ENCODE assay signal across 8 cellular contexts in the genomic region with DNA sequence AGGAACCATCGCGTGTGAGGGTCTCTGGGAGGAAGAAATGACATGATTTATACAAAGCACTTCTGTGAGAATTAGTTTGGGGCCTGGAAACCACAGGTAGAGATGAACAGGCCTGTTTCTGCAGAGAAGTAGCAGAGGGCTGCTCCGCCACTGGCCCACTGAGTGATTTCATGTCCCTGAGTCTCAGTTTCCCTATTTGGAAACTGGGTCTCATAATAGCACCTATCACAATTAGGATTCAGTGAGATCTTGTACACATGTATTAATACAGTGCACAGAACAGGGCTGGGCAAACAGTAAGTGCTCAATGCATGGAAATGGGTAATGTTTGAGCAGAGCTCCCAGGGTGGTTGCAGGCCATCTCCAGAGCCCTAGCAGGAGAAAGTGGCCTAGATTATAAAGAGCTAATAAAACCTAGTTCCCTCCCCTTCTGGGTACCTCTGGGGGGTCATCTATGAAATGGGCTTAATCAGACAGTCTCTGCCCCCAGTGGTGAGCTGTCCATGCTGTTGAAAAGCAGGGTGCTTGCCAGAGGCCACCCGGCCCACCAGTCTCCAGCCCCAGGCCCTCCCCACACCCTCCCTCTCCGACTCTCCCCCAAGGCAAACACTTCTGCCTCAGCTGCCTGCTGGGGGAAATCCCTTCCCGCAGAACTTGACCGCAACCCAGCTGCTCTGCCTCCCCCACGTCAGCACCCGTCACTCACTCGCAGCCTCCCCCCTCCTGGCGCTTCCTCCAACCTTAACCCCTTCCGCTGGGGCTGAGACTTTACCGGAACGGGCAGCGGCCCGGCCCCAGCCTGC. TPM values are rescaled to one million over a fixed set of nuclear protein-coding genes. Genes with fewer than 3 reads are reported as not detected.
A peak's percentile ranks its signal among the peaks of the same experiment; 100 is the strongest.
DNase-seq lines count a peak whose midpoint lies in the region; ATAC-seq, FAIRE-seq and TF ChIP-seq lines count a peak whose summit lies in the region.

No MANE protein-coding gene starts in this region.

- POLR2A ChIA-PET in CD4-positive, alpha-beta T cell (lab: Charles Lee) = interaction anchor here (0.7 to 2.0 kb wide), 6 partner anchors 10 to 249 kb away, joined by 3 to 17 read pairs (median 4); no protein-coding TSS in a partner anchor

- H3K27me3 Mint-ChIP-seq in CD4-positive, alpha-beta T cell = no peaks in the 10 kb centered on the region
- H3K27me3 Mint-ChIP-seq in activated T-helper 17 cell treated with anti-CD3 and anti-CD28 coated beads, Interleukin-2, amount 50 U/mL, for 72 hours = no peaks in the 10 kb centered on the region

- DNase-seq in CD4-positive, alpha-beta T cell = peak; percentile 85 to 95 (median 91)
- DNase-seq in RCC 7860 (ENCODE audit: low spot score) (peak; percentile 87), foreskin melanocyte (peak; percentile 76), non-pigmented ciliary epithelial cell (ENCODE audit: low read depth) (peak; percentile 89), substantia nigra (lab: John Stamatoyannopoulos, UW) (peak in 31 of 49 donors; percentile 12 to 80 (median 41))

- H3K9me3 Mint-ChIP-seq in CD4-positive, alpha-beta T cell = no peaks in the 10 kb centered on the region
- H3K9me3 Mint-ChIP-seq in activated T-helper 17 cell treated with anti-CD3 and anti-CD28 coated beads, Interleukin-2, amount 50 U/mL, for 72 hours = no peaks in the 10 kb centered on the region

- no peaks in the 10 kb centered on the region for H3K9me3 ChIP-seq in CD4-positive, alpha-beta T cell (ENCODE audit: control insufficient read depth, low read length)

- intact Hi-C loops in CD4-positive, alpha-beta T cell (cut with DNase I, micrococcal nuclease) = loop anchor here in 1 of 2 experiments (1.0 kb wide), 1 partner anchor 17 kb away; no protein-coding TSS in a partner anchor

- no peak for TF ChIP-seq CTCF in CD4-positive, alpha-beta T cell (IDR thresholded peaks at IDR 0.05)

- H3K4me1 Mint-ChIP-seq in CD4-positive, alpha-beta T cell (ENCODE audit: low read depth) = peaks cover 76% of the 10 kb centered on the region
- H3K4me1 Mint-ChIP-seq in activated T-helper 17 cell treated with anti-CD3 and anti-CD28 coated beads, Interleukin-2, amount 50 U/mL, for 72 hours = peaks cover 19% of the 10 kb centered on the region

- H3K27ac ChIP-seq in CD4-positive, alpha-beta T cell (ENCODE audit: low read depth, low read length) = peak overlapping the region; percentile 87
- no peak overlapping the region for H3K27ac ChIP-seq in substantia nigra (ENCODE audit: low read depth, low read length, poor library complexity, severe bottlenecking)

- H3K27ac Mint-ChIP-seq in CD4-positive, alpha-beta T cell = peak overlapping the region; percentile 99
- H3K27ac Mint-ChIP-seq in activated T-helper 17 cell treated with anti-CD3 and anti-CD28 coated beads, Interleukin-2, amount 50 U/mL, for 72 hours = peak overlapping the region; percentile 94

- peak; percentile 78 for ATAC-seq in CD4-positive, alpha-beta T cell (ENCODE audit: poor library complexity)
- ATAC-seq in GM19397 (IDR thresholded peaks at IDR 0.05; ENCODE audit: unreplicated experiment) (peak; percentile 72), HG03521 (IDR thresholded peaks at IDR 0.05; ENCODE audit: unreplicated experiment) (peak; percentile 70)
- ATAC-seq in activated T-helper 17 cell treated with anti-CD3 and anti-CD28 coated beads, Interleukin-2, amount 50 U/mL, for 72 hours (replicated peaks) = peak; percentile 78

- peak overlapping the region; percentile 98 for H3K4me3 Mint-ChIP-seq in CD4-positive, alpha-beta T cell
- H3K4me3 Mint-ChIP-seq in activated T-helper 17 cell treated with anti-CD3 and anti-CD28 coated beads, Interleukin-2, amount 50 U/mL, for 72 hours = peak overlapping the region; percentile 99

- H3K27me3 ChIP-seq in CD4-positive, alpha-beta T cell (ENCODE audit: control insufficient read depth, insufficient read depth, low read length) = no peaks in the 10 kb centered on the region

- CTCF ChIA-PET in CD4-positive, alpha-beta T cell (lab: Charles Lee) = interaction anchor here (0.7 to 2.7 kb wide), 6 partner anchors 12 to 91 kb away, joined by 3 to 31 read pairs (median 4); no protein-coding TSS in a partner anchor

- peak; percentile 66 for FAIRE-seq in RCC 7860 (lab: Jason Lieb, UNC)

- peaks cover 62% of the 10 kb centered on the region for H3K36me3 Mint-ChIP-seq in CD4-positive, alpha-beta T cell (ENCODE audit: low read depth)
- H3K36me3 Mint-ChIP-seq in activated T-helper 17 cell treated with anti-CD3 and anti-CD28 coated beads, Interleukin-2, amount 50 U/mL, for 72 hours (ENCODE audit: low read depth) = peaks cover 94% of the 10 kb centered on the region

RNA-seq across cellular contexts. Expression of gene BCL3, which starts 4.5 kb away (rescaled TPM):
- total RNA-seq in CD4-positive, alpha-beta T cell = 10 to 100 TPM; 90.9 to 97.1 TPM
- total RNA-seq in activated T-helper 17 cell treated with anti-CD3 and anti-CD28 coated beads, Interleukin-2, amount 50 U/mL, for 72 hours = 10 to 100 TPM; 79.0 to 86.3 TPM

RNA-seq across cellular contexts. Expression of gene CBLC, which starts 24.7 kb away (rescaled TPM):
- not detected for total RNA-seq in CD4-positive, alpha-beta T cell
- total RNA-seq in activated T-helper 17 cell treated with anti-CD3 and anti-CD28 coated beads, Interleukin-2, amount 50 U/mL, for 72 hours = not detected

RNA-seq across cellular contexts. Expression of gene CEACAM16, which starts 54.1 kb away (rescaled TPM):
- not detected for total RNA-seq in CD4-positive, alpha-beta T cell
- not detected for total RNA-seq in activated T-helper 17 cell treated with anti-CD3 and anti-CD28 coated beads, Interleukin-2, amount 50 U/mL, for 72 hours

RNA-seq across cellular contexts. Expression of gene BCAM, which starts 55.9 kb away (rescaled TPM):
- total RNA-seq in CD4-positive, alpha-beta T cell = not detected
- total RNA-seq in activated T-helper 17 cell treated with anti-CD3 and anti-CD28 coated beads, Interleukin-2, amount 50 U/mL, for 72 hours = not detected

Comparison
In these comparisons a context has a peak if more than half of its experiments do, and no peak if none do; other contexts are left out.
1. DNase-seq: peak in every context shown above with its lines; median percentile 91 in CD4-positive, alpha-beta T cell; 89 in non-pigmented ciliary epithelial cell; 87 in RCC 7860; 76 in foreskin melanocyte; 41 in substantia nigra.